8 cellular contexts compared by ENCODE assay signal in the genomic region with DNA sequence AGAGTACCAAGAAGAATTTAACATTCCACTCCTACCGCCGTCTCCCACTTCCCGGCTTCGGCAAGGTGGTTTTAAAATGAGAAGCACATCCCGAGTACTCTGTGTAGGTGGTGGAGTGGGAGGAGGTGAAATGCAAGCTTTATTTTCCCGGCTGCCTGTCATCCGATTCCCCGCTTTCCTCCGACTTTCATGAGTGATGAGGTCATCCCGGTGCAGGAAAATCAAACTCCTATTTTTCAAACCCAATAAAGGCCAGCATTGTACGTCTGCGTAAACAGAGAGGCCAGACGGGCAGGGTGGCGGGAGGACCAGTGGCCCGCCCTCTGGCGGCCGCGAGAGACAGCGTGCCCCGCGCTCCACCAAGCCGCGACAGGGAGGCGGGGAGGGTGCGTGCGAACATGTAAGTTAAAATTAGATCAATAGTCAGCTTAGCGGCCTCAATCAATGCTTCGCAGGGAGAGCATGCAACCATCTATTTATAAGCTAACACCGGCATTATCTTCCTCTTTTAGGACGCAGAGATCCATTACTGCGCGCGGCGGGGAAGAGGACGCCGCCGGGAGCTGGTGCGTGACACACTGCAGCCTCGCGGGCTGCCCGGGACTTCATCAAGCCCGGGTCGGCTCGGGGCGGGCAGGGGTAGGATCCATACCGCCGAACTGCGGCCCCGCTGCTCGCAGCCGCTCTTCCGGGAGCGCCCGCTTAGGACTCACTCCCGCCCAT.
A peak's percentile ranks its signal among the peaks of the same experiment; 100 is the strongest.
DNase-seq lines count a peak whose midpoint lies in the region; ATAC-seq, FAIRE-seq and TF ChIP-seq lines count a peak whose summit lies in the region.

No MANE protein-coding gene starts in this region.

- H3K4me1 Mint-ChIP-seq in chondrocyte (ENCODE audit: low read depth), result peaks cover 11% of the 10 kb centered on the region

- no peaks in the 10 kb centered on the region for H3K9me3 Mint-ChIP-seq in chondrocyte (ENCODE audit: low read depth)

- 8% methylated on average over 48 of the region's 55 CpGs for WGBS in A549 (ENCODE audit: missing lambda C conversion rate)

- H3K9me3 ChIP-seq in A549, result no peaks in the 10 kb centered on the region

- TF ChIP-seq CTCF in A549 (IDR thresholded peaks at IDR 0.05) (peak; percentile 90), chondrocyte (IDR thresholded peaks at IDR 0.05) (peak; percentile 99)

- POLR2A ChIA-PET in A549 (lab: Yijun Ruan, JAX), result no interaction called here

- H3K27ac ChIP-seq in A549 (peak overlapping the region; percentile 41 to 58; a peak in 5 of 6 replicates), layer of hippocampus (ENCODE audit: low read depth, low read length) (peak overlapping the region; percentile 85)

- CTCF ChIA-PET in A549 (lab: Yijun Ruan, JAX), result interaction anchor here (0.6 to 3.2 kb wide), 68 partner anchors 8 to 1899 kb away, joined by 3 to 23 read pairs (median 4); no protein-coding TSS in a partner anchor

- TF ChIP-seq RAD21 in A549 (conservative IDR thresholded peaks at IDR 0.05 in 1 of 2, IDR thresholded peaks at IDR 0.05 in 1 of 2), result peak; percentile 63 to 79

- H3K27me3 ChIP-seq in layer of hippocampus (ENCODE audit: control insufficient read depth, insufficient read depth, low read length), result no peaks in the 10 kb centered on the region

- no peaks in the 10 kb centered on the region for H3K27me3 Mint-ChIP-seq in chondrocyte (ENCODE audit: low read depth)

- no peak for TF ChIP-seq EP300 in A549 (IDR thresholded peaks at IDR 0.05)

- DNase-seq in A549 (ENCODE audit: low read depth in 1 of 2, low spot score in 1 of 2), result peak; percentile 62 to 82
- peak; percentile 30 for DNase-seq in NCI-H226
- DNase-seq in activated CD4-positive, alpha-beta T cell treated with anti-CD3 and anti-CD28 coated beads for 24 hours (ENCODE audit: low read depth in 2 of 2), result peak; percentile 60 to 65
- DNase-seq in chondrocyte (ENCODE audit: low spot score), result no peak
- DNase-seq in stimulated activated CD4-positive, alpha-beta T cell treated with anti-CD3 and anti-CD28 coated beads, Interleukin-1b, Interleukin-23, amount 100 ng/mL, for 1 hour (ENCODE audit: low read depth in 2 of 2), result peak; percentile 23 to 46

- H3K4me3 Mint-ChIP-seq in chondrocyte (ENCODE audit: unreplicated experiment), result peak overlapping the region; percentile 82

- H3K4me2 ChIP-seq in A549, result peak overlapping the region; percentile 93

- ATAC-seq in A549 (peak; percentile 99), GM18858 (IDR thresholded peaks at IDR 0.05; ENCODE audit: unreplicated experiment) (peak; percentile 90), HG03066 (IDR thresholded peaks at IDR 0.05; ENCODE audit: low read depth, unreplicated experiment) (peak; percentile 97)

- H3K4me1 ChIP-seq in A549, result no peaks in the 10 kb centered on the region

- no peaks in the 10 kb centered on the region for H3K36me3 Mint-ChIP-seq in chondrocyte (ENCODE audit: low read depth)

- no peak for TF ChIP-seq POLR2A in A549 (IDR thresholded peaks at IDR 0.05; ENCODE audit: low read length)

- FAIRE-seq in A549 (lab: Jason Lieb, UNC), result no peak

- peak overlapping the region; percentile 61 for H3K4me3 ChIP-seq in A549

- peak overlapping the region; percentile 81 for H3K27ac Mint-ChIP-seq in chondrocyte (ENCODE audit: unreplicated experiment)

TF ChIP-seq in A549, 52 proteins besides CTCF, POLR2A, EP300 and RAD21:
- TF ChIP-seq, protein P1, sequence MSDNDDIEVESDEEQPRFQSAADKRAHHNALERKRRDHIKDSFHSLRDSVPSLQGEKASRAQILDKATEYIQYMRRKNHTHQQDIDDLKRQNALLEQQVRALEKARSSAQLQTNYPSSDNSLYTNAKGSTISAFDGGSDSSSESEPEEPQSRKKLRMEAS (IDR thresholded peaks at IDR 0.05), result peak; percentile 83
- no peak for TF ChIP-seq BHLHE40 (IDR thresholded peaks at IDR 0.05; ENCODE audit: low read depth, low read length)
- peak; percentile 94 for TF ChIP-seq SMC3 (IDR thresholded peaks at IDR 0.05)
